Comparison of ENCODE assay signal across 21 cellular contexts in the genomic region with DNA sequence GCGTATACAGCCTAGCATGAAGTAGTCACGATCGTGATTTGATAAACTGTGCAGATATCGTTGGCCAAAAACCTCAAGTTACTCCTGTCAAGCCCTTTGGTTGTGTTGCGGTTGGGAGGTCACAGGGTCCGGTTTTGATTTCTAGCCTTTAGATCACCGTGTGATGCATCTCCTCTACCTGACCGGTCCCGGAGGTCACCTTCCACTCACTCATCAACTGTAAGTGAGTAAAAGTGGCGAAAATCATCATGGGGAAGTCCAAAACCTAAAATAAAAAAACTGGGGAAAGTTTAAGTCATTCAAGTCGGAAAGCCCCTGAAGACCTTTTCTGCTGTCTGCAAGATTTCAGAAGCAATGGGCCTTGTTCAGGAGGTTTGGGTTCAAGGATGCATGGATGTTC.
DNase-seq lines count a peak whose midpoint lies in the region; ATAC-seq and TF ChIP-seq lines count a peak whose summit lies in the region.
"Had no signal": no experiment of that assay in that cellular context is flagged by ENCODE, and none has a peak within 500 bp of the region (broad histone marks: within the 10 kb centered on the region; RNA-seq: fewer than 3 reads in every experiment).

No MANE protein-coding gene starts in this region.

- no peaks in the 10 kb centered on the region for H3K27me3 ChIP-seq in osteoblast (ENCODE audit: insufficient read depth, low read length)
- H3K27me3 ChIP-seq: gastrocnemius medialis had no signal

- H3K4me3 Mint-ChIP-seq in stimulated activated naive CD8-positive, alpha-beta T cell treated with anti-CD3 and anti-CD28 coated beads, Interleukin-15, amount 100 ng/mL, for 72 hours = no peak overlapping the region
- no peak overlapping the region for H3K4me3 Mint-ChIP-seq in CD14-positive monocyte
- H3K4me3 Mint-ChIP-seq: activated naive CD4-positive, alpha-beta T cell treated with anti-CD3 and anti-CD28 coated beads for 36 hours; CD4-positive, CD25-positive, alpha-beta regulatory T cell; HFFc6; T-helper 17 cell had no signal

- H3K27ac ChIP-seq in osteoblast (ENCODE audit: low read depth, low read length) = no peak overlapping the region
- H3K27ac ChIP-seq: epithelial cell of prostate, gastrocnemius medialis, parathyroid adenoma, skin epidermis had no signal

- no peaks in the 10 kb centered on the region for H3K9me3 Mint-ChIP-seq in stimulated activated naive CD8-positive, alpha-beta T cell treated with anti-CD3 and anti-CD28 coated beads, Interleukin-15, amount 100 ng/mL, for 72 hours
- peaks cover 0 to 4% (median 0%) of the 10 kb centered on the region in 7 donors for H3K9me3 Mint-ChIP-seq in CD14-positive monocyte
- H3K9me3 Mint-ChIP-seq: activated naive CD4-positive, alpha-beta T cell treated with anti-CD3 and anti-CD28 coated beads for 36 hours had no signal

- H3K27me3 Mint-ChIP-seq in stimulated activated naive CD8-positive, alpha-beta T cell treated with anti-CD3 and anti-CD28 coated beads, Interleukin-15, amount 100 ng/mL, for 72 hours = peaks cover 15% of the 10 kb centered on the region
- H3K27me3 Mint-ChIP-seq in CD14-positive monocyte (ENCODE audit: low read depth in 3 of 3) = peaks cover 0 to 4% (median 0%) of the 10 kb centered on the region in 3 donors
- H3K27me3 Mint-ChIP-seq: CD4-positive, CD25-positive, alpha-beta regulatory T cell had no signal

- H3K4me1 ChIP-seq in osteoblast (ENCODE audit: insufficient read depth, low read length) = no peaks in the 10 kb centered on the region
- H3K4me1 ChIP-seq: gastrocnemius medialis, parathyroid adenoma had no signal

- no peak overlapping the region for H3K27ac Mint-ChIP-seq in stimulated activated naive CD8-positive, alpha-beta T cell treated with anti-CD3 and anti-CD28 coated beads, Interleukin-15, amount 100 ng/mL, for 72 hours
- H3K27ac Mint-ChIP-seq in CD14-positive monocyte = no peak overlapping the region
- H3K27ac Mint-ChIP-seq: activated naive CD4-positive, alpha-beta T cell treated with anti-CD3 and anti-CD28 coated beads for 36 hours; CD4-positive, CD25-positive, alpha-beta regulatory T cell; HFFc6; T-helper 17 cell had no signal

- no peaks in the 10 kb centered on the region for H3K36me3 Mint-ChIP-seq in CD14-positive monocyte
- H3K36me3 Mint-ChIP-seq: CD4-positive, CD25-positive, alpha-beta regulatory T cell had no signal

- DNase-seq in stimulated activated naive CD8-positive, alpha-beta T cell treated with anti-CD3 and anti-CD28 coated beads, Interleukin-15, Interleukin-2, amounts not matched to agents 100 U/mL and 50 U/mL, for 24 hours = no peak
- DNase-seq in stimulated activated naive CD8-positive, alpha-beta T cell treated with anti-CD3 and anti-CD28 coated beads, Interleukin-15, amount 100 ng/mL, for 72 hours = no peak
- DNase-seq in activated CD4-positive, alpha-beta T cell treated with anti-CD3 and anti-CD28 coated beads for 1 hour = no peak
- DNase-seq in NCI-H2171 (lab: John Stamatoyannopoulos, UW) (no peak), CD14-positive monocyte (ENCODE audit: low spot score) (no peak), osteoblast (ENCODE audit: insufficient read length, low spot score, missing footprints) (no peak)
- DNase-seq: activated CD8-positive, alpha-beta memory T cell treated with anti-CD3 and anti-CD28 coated beads, Interleukin-2, amount 50 U/mL, for 4 hours; activated naive CD4-positive, alpha-beta T cell treated with anti-CD3 and anti-CD28 coated beads for 36 hours; CD4-positive, CD25-positive, alpha-beta regulatory T cell; DND-41; gastrocnemius medialis; HFFc6; left ventricle myocardium superior; NCI-H2081 treated with DMSO at 0.1 percent for 48 hours; T-helper 17 cell; trophoblast cell had no signal

- H3K4me1 Mint-ChIP-seq in stimulated activated naive CD8-positive, alpha-beta T cell treated with anti-CD3 and anti-CD28 coated beads, Interleukin-15, amount 100 ng/mL, for 72 hours = peaks cover 6% of the 10 kb centered on the region
- no peaks in the 10 kb centered on the region for H3K4me1 Mint-ChIP-seq in CD14-positive monocyte
- H3K4me1 Mint-ChIP-seq: CD4-positive, CD25-positive, alpha-beta regulatory T cell; T-helper 17 cell had no signal

- no peak overlapping the region for H3K4me3 ChIP-seq in osteoblast (ENCODE audit: insufficient read depth, low read length)
- H3K4me3 ChIP-seq: gastrocnemius medialis, skin epidermis had no signal

- intact Hi-C loops in CD14-positive monocyte (cut with micrococcal nuclease) = no loop called here

- H3K9me3 ChIP-seq in osteoblast (ENCODE audit: low read depth, low read length) = no peaks in the 10 kb centered on the region
- H3K9me3 ChIP-seq: gastrocnemius medialis had no signal

- no peaks in the 10 kb centered on the region for H4K20me1 ChIP-seq in osteoblast (ENCODE audit: insufficient read depth, low read length)

- H3K36me3 ChIP-seq in osteoblast (ENCODE audit: insufficient read depth, low read length) = no peaks in the 10 kb centered on the region
- H3K36me3 ChIP-seq: gastrocnemius medialis had no signal

- no peaks in the 10 kb centered on the region for H3K79me2 ChIP-seq in osteoblast (ENCODE audit: insufficient read depth, low read length)
- H3K79me2 ChIP-seq: parathyroid adenoma had no signal

- no peak overlapping the region for H2AFZ ChIP-seq in osteoblast (ENCODE audit: low read length)
- H2AFZ ChIP-seq: parathyroid adenoma had no signal

- TF ChIP-seq CTCF in CD14-positive monocyte (IDR thresholded peaks at IDR 0.05) (no peak), osteoblast (IDR thresholded peaks at IDR 0.05; ENCODE audit: extremely low read depth, low read depth, low read length) (no peak)

- H3K4me2 ChIP-seq in osteoblast (ENCODE audit: insufficient read depth, low read length) = no peak overlapping the region

- peak; percentile 46 for ATAC-seq in stimulated activated naive CD8-positive, alpha-beta T cell treated with anti-CD3 and anti-CD28 coated beads, Interleukin-15, Interleukin-2, amounts not matched to agents 100 U/mL and 50 U/mL, for 24 hours
- no peak for ATAC-seq in stimulated activated naive CD8-positive, alpha-beta T cell treated with anti-CD3 and anti-CD28 coated beads, Interleukin-15, amount 100 ng/mL, for 72 hours
- ATAC-seq in GM21529 (IDR thresholded peaks at IDR 0.05; ENCODE audit: unreplicated experiment) (peak; percentile 88), HG03196 (IDR thresholded peaks at IDR 0.05; ENCODE audit: unreplicated experiment) (peak; percentile 57)
- ATAC-seq: gastrocnemius medialis, left ventricle myocardium superior, T-helper 17 cell had no signal
